12 cellular contexts compared by ENCODE assay signal in genomic region chr3:149620291-149621020, GRCh38. TPM values are rescaled to one million over a fixed set of nuclear protein-coding genes. Genes with fewer than 3 reads are reported as not detected.
DNase-seq lines count a peak whose midpoint lies in the region; ATAC-seq, FAIRE-seq and TF ChIP-seq lines count a peak whose summit lies in the region.
"Had no signal": no experiment of that assay in that cellular context is flagged by ENCODE, and none has a peak within 500 bp of the region (broad histone marks: within the 10 kb centered on the region; RNA-seq: fewer than 3 reads in every experiment).

No MANE protein-coding gene starts in this region.

- intact Hi-C loops in natural killer cell (cut with micrococcal nuclease): no loop called here
- intact Hi-C loops in CD14-positive monocyte (cut with micrococcal nuclease): no loop called here

- DNase-seq in natural killer cell treated with Interleukin-12 subunit alpha and Interleukin-12 subunit beta and Interleukin-15 and Interleukin-18, amount 100 ng/mL, for 72 hours (ENCODE audit: low spot score): no peak
- DNase-seq in natural killer cell: no peak
- peak; percentile 79 for DNase-seq in choroid plexus epithelial cell (ENCODE audit: low read depth)
- peak; percentile 21 for DNase-seq in urothelium cell line (ENCODE audit: low spot score)
- DNase-seq in immature natural killer cell: no peak
- DNase-seq in CD14-positive monocyte (ENCODE audit: low spot score): no peak
- no peak for DNase-seq in omental fat pad (ENCODE audit: low spot score)
- DNase-seq: NCI-H446 treated with DMSO at 0.1 percent for 48 hours, posterior cingulate gyrus, substantia nigra had no signal

- no peak for FAIRE-seq in urothelium cell line (lab: Jason Lieb, UNC)
- FAIRE-seq: D721Med had no signal

- no peaks in the 10 kb centered on the region for H3K9me3 Mint-ChIP-seq in natural killer cell treated with Interleukin-12 subunit alpha and Interleukin-12 subunit beta and Interleukin-15 and Interleukin-18, amount 100 ng/mL, for 72 hours
- H3K9me3 Mint-ChIP-seq in natural killer cell (no peaks in the 10 kb centered on the region), immature natural killer cell (no peaks in the 10 kb centered on the region), CD14-positive monocyte (peaks cover 0 to 17% (median 8%) of the 10 kb centered on the region in 7 donors)

- H3K27ac Mint-ChIP-seq in natural killer cell treated with Interleukin-12 subunit alpha and Interleukin-12 subunit beta and Interleukin-15 and Interleukin-18, amount 100 ng/mL, for 72 hours: peak overlapping the region in 1 of 2 donors; percentile 45
- H3K27ac Mint-ChIP-seq in natural killer cell (no peak overlapping the region), immature natural killer cell (peak overlapping the region in 1 of 6 donors; percentile 19), CD14-positive monocyte (no peak overlapping the region)

- peak in 1 of 2 donors; percentile 89 for ATAC-seq in natural killer cell treated with Interleukin-12 subunit alpha and Interleukin-12 subunit beta and Interleukin-15 and Interleukin-18, amount 100 ng/mL, for 72 hours
- ATAC-seq in natural killer cell (no peak), HG03439 (IDR thresholded peaks at IDR 0.05; ENCODE audit: unreplicated experiment) (peak; percentile 50), omental fat pad (ENCODE audit: low FRiP score) (no peak)

- H3K27me3 Mint-ChIP-seq in natural killer cell treated with Interleukin-12 subunit alpha and Interleukin-12 subunit beta and Interleukin-15 and Interleukin-18, amount 100 ng/mL, for 72 hours: peaks cover 0 to 16% of the 10 kb centered on the region in 2 donors
- H3K27me3 Mint-ChIP-seq in natural killer cell (ENCODE audit: low read depth in 2 of 2) (peaks cover 13 to 17% of the 10 kb centered on the region in 2 donors), immature natural killer cell (ENCODE audit: low read depth in 3 of 3) (peaks cover 0 to 7% (median 5%) of the 10 kb centered on the region in 3 donors), CD14-positive monocyte (ENCODE audit: low read depth in 3 of 3) (peaks cover 83 to 95% (median 91%) of the 10 kb centered on the region in 3 donors)

- no peak overlapping the region for H3K4me3 ChIP-seq in choroid plexus epithelial cell (ENCODE audit: low read depth, low read length)

- H3K4me3 Mint-ChIP-seq in natural killer cell treated with Interleukin-12 subunit alpha and Interleukin-12 subunit beta and Interleukin-15 and Interleukin-18, amount 100 ng/mL, for 72 hours: peak overlapping the region; percentile 61
- H3K4me3 Mint-ChIP-seq in natural killer cell: no peak overlapping the region
- H3K4me3 Mint-ChIP-seq in immature natural killer cell: no peak overlapping the region
- peak overlapping the region in 1 of 2 donors; percentile 55 for H3K4me3 Mint-ChIP-seq in CD14-positive monocyte

- TF ChIP-seq CTCF in natural killer cell (IDR thresholded peaks at IDR 0.05): no peak
- no peak for TF ChIP-seq CTCF in choroid plexus epithelial cell (conservative IDR thresholded peaks at IDR 0.05; ENCODE audit: low read depth, low read length)
- no peak for TF ChIP-seq CTCF in CD14-positive monocyte (IDR thresholded peaks at IDR 0.05)
- no peak for TF ChIP-seq CTCF in omental fat pad (IDR thresholded peaks at IDR 0.05)

- no peaks in the 10 kb centered on the region for H3K36me3 Mint-ChIP-seq in natural killer cell treated with Interleukin-12 subunit alpha and Interleukin-12 subunit beta and Interleukin-15 and Interleukin-18, amount 100 ng/mL, for 72 hours
- H3K36me3 Mint-ChIP-seq in natural killer cell (no peaks in the 10 kb centered on the region), immature natural killer cell (no peaks in the 10 kb centered on the region), CD14-positive monocyte (no peaks in the 10 kb centered on the region)

- H3K4me1 Mint-ChIP-seq in natural killer cell treated with Interleukin-12 subunit alpha and Interleukin-12 subunit beta and Interleukin-15 and Interleukin-18, amount 100 ng/mL, for 72 hours (ENCODE audit: low read depth in 2 of 2): peaks cover 10 to 16% of the 10 kb centered on the region in 2 donors
- peaks cover 0 to 5% of the 10 kb centered on the region in 2 donors for H3K4me1 Mint-ChIP-seq in natural killer cell
- H3K4me1 Mint-ChIP-seq in immature natural killer cell: peaks cover 6 to 9% of the 10 kb centered on the region in 2 donors
- H3K4me1 Mint-ChIP-seq in CD14-positive monocyte: peaks cover 25% of the 10 kb centered on the region

RNA-seq across cellular contexts. Expression of gene WWTR1, which starts 37.4 kb away (rescaled TPM):
- total RNA-seq in natural killer cell treated with Interleukin-12 subunit alpha and Interleukin-12 subunit beta and Interleukin-15 and Interleukin-18, amount 100 ng/mL, for 72 hours: 1 to 10 TPM in 1 of 2 donors, under 1 TPM in 1; 0.55 to 6.7 TPM
- total RNA-seq in natural killer cell (1 to 10 TPM in 1 of 3 donors, under 1 TPM in 2; 0.72 to 1.1 (median 0.73) TPM), omental fat pad (100 to 1,000 TPM in 1 of 4 donors, 10 to 100 TPM in 3; 57.4 to 130 (median 77.7) TPM)
- polyA plus RNA-seq in immature natural killer cell (not detected), CD14-positive monocyte (not detected)

Comparison
In these comparisons a context has a peak if more than half of its experiments do, and no peak if none do; other contexts are left out.
1. DNase-seq: peak in choroid plexus epithelial cell (single experiment) and urothelium cell line (single experiment); none in natural killer cell treated with Interleukin-12 subunit alpha and Interleukin-12 subunit beta and Interleukin-15 and Interleukin-18, amount 100 ng/mL, for 72 hours (single experiment), natural killer cell (single experiment), immature natural killer cell (0 of 3), CD14-positive monocyte (single experiment) and omental fat pad (single experiment).
2. RNA of gene WWTR1, which starts 37.4 kb away (total RNA-seq): 57.4 to 130 TPM in omental fat pad; 0.55 to 6.7 TPM in natural killer cell treated with Interleukin-12 subunit alpha and Interleukin-12 subunit beta and Interleukin-15 and Interleukin-18, amount 100 ng/mL, for 72 hours and 0.72 to 1.1 TPM in natural killer cell; every median in the first group is over 4 times any median in the second.